Comparison of ENCODE assay signal across 12 cellular contexts in genomic region chr3:35857004-35857403, GRCh38.
A peak's percentile ranks its signal among the peaks of the same experiment; 100 is the strongest.
DNase-seq lines count a peak whose midpoint lies in the region; ATAC-seq, FAIRE-seq and TF ChIP-seq lines count a peak whose summit lies in the region.
"Had no signal": no experiment of that assay in that cellular context is flagged by ENCODE, and none has a peak within 500 bp of the region (broad histone marks: within the 10 kb centered on the region; RNA-seq: fewer than 3 reads in every experiment).

No MANE protein-coding gene starts in this region.

- BruUV-seq in GM12878 (replicated peaks; lab: Mats Ljungman, UMichigan), result no TSS peak

- ATAC-seq in GM19023 (IDR thresholded peaks at IDR 0.05; ENCODE audit: unreplicated experiment) (peak; percentile 63), HG02588 (IDR thresholded peaks at IDR 0.05; ENCODE audit: unreplicated experiment) (peak; percentile 80), HG03442 (IDR thresholded peaks at IDR 0.05; ENCODE audit: unreplicated experiment) (peak; percentile 86), GM12878 (peak; percentile 82), left cardiac atrium (no peak)
- ATAC-seq: pancreas; stimulated activated effector memory CD8-positive, alpha-beta T cell treated with anti-CD3 and anti-CD28 coated beads, Interleukin-12 subunit alpha, Interleukin-12 subunit beta, amount 100 ng/mL, for 72 hours had no signal

- POLR2A ChIA-PET in GM12878 (lab: Charles Lee), result no interaction called here

- no peak for DNase-seq in GM12878 (ENCODE audit: low read depth, low spot score)
- DNase-seq in left cardiac atrium, result no peak
- no peak for DNase-seq in small intestine
- no peak for DNase-seq in cerebellar cortex (ENCODE audit: low spot score)
- DNase-seq: anterior cingulate cortex, pancreas, SHP77 had no signal

- FAIRE-seq in GM12878 (lab: Jason Lieb, UNC), result peak; percentile 47
- FAIRE-seq in small intestine (lab: Jason Lieb, UNC), result no peak
- FAIRE-seq: pancreas had no signal

- H2AFZ ChIP-seq in GM12878 (ENCODE audit: control insufficient read depth, low read depth, low read length), result no peak overlapping the region

- no peaks in the 10 kb centered on the region for H3K79me2 ChIP-seq in GM12878 (ENCODE audit: control insufficient read depth, insufficient read depth, low read length)

- 12% methylated on average over 3 of the region's 3 CpGs for WGBS in GM12878 (ENCODE audit: insufficient coverage, insufficient replicate concordance, low lambda C conversion rate, missing lambda C conversion rate)
- 65 to 70% (median 68%) methylated on average over 3 of the region's 3 CpGs for WGBS in small intestine, 3 donors

- intact Hi-C loops in GM12878 (cut with micrococcal nuclease; ENCODE audit: unreplicated experiment) (no loop called here), left cardiac atrium (cut with DNase I) (no loop called here)

- SMC1A ChIA-PET in GM12878 (lab: Charles Lee; ENCODE audit: uncharacterized antibody, unreplicated experiment), result interaction anchor here (0.6 kb wide), 1 partner anchor 103 kb away, joined by 5 read pairs; no protein-coding TSS in a partner anchor

- H3K4me2 ChIP-seq in GM12878 (ENCODE audit: control insufficient read depth, insufficient read depth), result no peak overlapping the region

- no peaks in the 10 kb centered on the region for H3K9me3 ChIP-seq in GM12878 (replicated peaks; ENCODE audit: control insufficient read depth, insufficient read depth, low read length)
- H3K9me3 ChIP-seq in small intestine (ENCODE audit: control insufficient read depth, low read depth), result no peaks in the 10 kb centered on the region
- H3K9me3 ChIP-seq: pancreas had no signal

- no peak for TF ChIP-seq CTCF in GM12878 (IDR thresholded peaks at IDR 0.05 in 2 of 3, conservative IDR thresholded peaks at IDR 0.05 in 1 of 3; ENCODE audit: control insufficient read depth in 2 of 3, extremely low read depth in 1 of 3, insufficient read depth in 1 of 3, low read depth in 3 of 3, low read length in 3 of 3)

- no peaks in the 10 kb centered on the region for H3K4me1 ChIP-seq in GM12878 (ENCODE audit: control insufficient read depth, insufficient read depth, low read length)
- H3K4me1 ChIP-seq in small intestine (ENCODE audit: control insufficient read depth in 2 of 2, insufficient read depth in 1 of 2, low read depth in 1 of 2, low read length in 1 of 2), result no peaks in the 10 kb centered on the region
- H3K4me1 ChIP-seq: pancreas had no signal

- no peak for TF ChIP-seq RAD21 in GM12878 (IDR thresholded peaks at IDR 0.05; ENCODE audit: insufficient read depth, low read depth, low read length)

- in situ Hi-C loops in GM12878 (cut with MboI), result no loop called here

- H3K27ac ChIP-seq in GM12878 (ENCODE audit: control insufficient read depth, insufficient read depth) (no peak overlapping the region), small intestine (ENCODE audit: low read depth in 1 of 2, low read length in 1 of 2) (no peak overlapping the region)
- H3K27ac ChIP-seq: pancreas, VCaP had no signal

- H3K27me3 ChIP-seq in GM12878 (replicated peaks in 1 of 2; ENCODE audit: control insufficient read depth in 2 of 2, insufficient read depth in 2 of 2, low read length in 1 of 2), result no peaks in the 10 kb centered on the region
- no peaks in the 10 kb centered on the region for H3K27me3 ChIP-seq in small intestine (ENCODE audit: control insufficient read depth in 2 of 2, insufficient read depth in 2 of 2, low read length in 2 of 2)

- H4K20me1 ChIP-seq in GM12878 (ENCODE audit: control insufficient read depth, insufficient read depth), result no peaks in the 10 kb centered on the region

- CTCF ChIA-PET in GM12878 (lab: Yijun Ruan, JAX), result no interaction called here

- TF ChIP-seq EP300 in GM12878 (IDR thresholded peaks at IDR 0.05; ENCODE audit: borderline replicate concordance in 1 of 2, control insufficient read depth in 1 of 2, low read depth in 2 of 2, low read length in 2 of 2), result no peak

- H3K9ac ChIP-seq in GM12878 (ENCODE audit: control insufficient read depth, insufficient read depth, low read length), result no peak overlapping the region

- no peak overlapping the region for H3K4me3 ChIP-seq in GM12878
- no peak overlapping the region for H3K4me3 ChIP-seq in small intestine (ENCODE audit: low read depth in 1 of 2, low read length in 2 of 2)
- H3K4me3 ChIP-seq: pancreas had no signal

- no peak for TF ChIP-seq POLR2A in GM12878 (IDR thresholded peaks at IDR 0.05; ENCODE audit: low read depth, low read length)

- RAD21 ChIA-PET in GM12878 (lab: Charles Lee; ENCODE audit: unreplicated experiment), result no interaction called here

- H3K36me3 ChIP-seq in GM12878 (ENCODE audit: control insufficient read depth in 2 of 2, insufficient read depth in 2 of 2, low read length in 1 of 2) (no peaks in the 10 kb centered on the region), small intestine (ENCODE audit: control insufficient read depth in 2 of 2, insufficient read depth in 2 of 2, low read length in 2 of 2) (no peaks in the 10 kb centered on the region)
- H3K36me3 ChIP-seq: pancreas had no signal

TF ChIP-seq in GM12878, 131 proteins besides CTCF, POLR2A, EP300 and RAD21:
- no peak for TF ChIP-seq RELA (IDR thresholded peaks at IDR 0.05; ENCODE audit: borderline replicate concordance, partially characterized antibody)
- TF ChIP-seq, protein P1, sequence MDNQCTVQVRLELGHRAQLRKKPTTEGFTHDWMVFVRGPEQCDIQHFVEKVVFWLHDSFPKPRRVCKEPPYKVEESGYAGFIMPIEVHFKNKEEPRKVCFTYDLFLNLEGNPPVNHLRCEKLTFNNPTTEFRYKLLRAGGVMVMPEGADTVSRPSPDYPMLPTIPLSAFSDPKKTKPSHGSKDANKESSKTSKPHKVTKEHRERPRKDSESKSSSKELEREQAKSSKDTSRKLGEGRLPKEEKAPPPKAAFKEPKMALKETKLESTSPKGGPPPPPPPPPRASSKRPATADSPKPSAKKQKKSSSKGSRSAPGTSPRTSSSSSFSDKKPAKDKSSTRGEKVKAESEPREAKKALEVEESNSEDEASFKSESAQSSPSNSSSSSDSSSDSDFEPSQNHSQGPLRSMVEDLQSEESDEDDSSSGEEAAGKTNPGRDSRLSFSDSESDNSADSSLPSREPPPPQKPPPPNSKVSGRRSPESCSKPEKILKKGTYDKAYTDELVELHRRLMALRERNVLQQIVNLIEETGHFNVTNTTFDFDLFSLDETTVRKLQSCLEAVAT (IDR thresholded peaks at IDR 0.05), result peak; percentile 99
- TF ChIP-seq, protein P2, sequence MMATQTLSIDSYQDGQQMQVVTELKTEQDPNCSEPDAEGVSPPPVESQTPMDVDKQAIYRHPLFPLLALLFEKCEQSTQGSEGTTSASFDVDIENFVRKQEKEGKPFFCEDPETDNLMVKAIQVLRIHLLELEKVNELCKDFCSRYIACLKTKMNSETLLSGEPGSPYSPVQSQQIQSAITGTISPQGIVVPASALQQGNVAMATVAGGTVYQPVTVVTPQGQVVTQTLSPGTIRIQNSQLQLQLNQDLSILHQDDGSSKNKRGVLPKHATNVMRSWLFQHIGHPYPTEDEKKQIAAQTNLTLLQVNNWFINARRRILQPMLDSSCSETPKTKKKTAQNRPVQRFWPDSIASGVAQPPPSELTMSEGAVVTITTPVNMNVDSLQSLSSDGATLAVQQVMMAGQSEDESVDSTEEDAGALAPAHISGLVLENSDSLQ (IDR thresholded peaks at IDR 0.05), result no peak
- no peak for TF ChIP-seq MYC (IDR thresholded peaks at IDR 0.05; ENCODE audit: insufficient read depth, insufficient read length, insufficient replicate concordance, low read length, severe bottlenecking)
- no peak for TF ChIP-seq ESRRA (IDR thresholded peaks at IDR 0.05; ENCODE audit: low read length)
- TF ChIP-seq ATF7 (IDR thresholded peaks at IDR 0.05; ENCODE audit: low read depth), result 0 out of 2 replicates have a peak, but pooled peaks have one; percentile 18
- no peak for TF ChIP-seq MYB (IDR thresholded peaks at IDR 0.05; ENCODE audit: borderline replicate concordance, low read depth, low read length)
- TF ChIP-seq E4F1 (IDR thresholded peaks at IDR 0.05; ENCODE audit: borderline replicate concordance, partially characterized antibody), result no peak
- no peak for TF ChIP-seq HCFC1 (IDR thresholded peaks at IDR 0.05; ENCODE audit: low read length)
- no peak for TF ChIP-seq KAT2A (conservative IDR thresholded peaks at IDR 0.05; ENCODE audit: control insufficient read depth, low read depth, low read length)

Comparison
In these comparisons a context has a peak if more than half of its experiments do, and no peak if none do; other contexts are left out.
1. ATAC-seq: peak in GM19023 (single experiment), HG02588 (single experiment), HG03442 (single experiment) and GM12878 (single experiment); none in left cardiac atrium (0 of 2).